In genomic region chr22:26418620-26419019, GRCh38 we compare ENCODE assay signal across 22 cellular contexts.
"Had no signal": no experiment of that assay in that cellular context is flagged by ENCODE, and none has a peak within 500 bp of the region (broad histone marks: within the 10 kb centered on the region; RNA-seq: fewer than 3 reads in every experiment).

No MANE protein-coding gene starts in this region.

- H3K27me3 ChIP-seq: right lobe of liver, upper lobe of left lung had no signal

- DNase-seq: effector memory CD8-positive, alpha-beta T cell; foreskin fibroblast; glutamatergic neuron; islet precursor cell; mammary epithelial cell; naive thymus-derived CD8-positive, alpha-beta T cell; psoas muscle; retina; right lobe of liver; spleen; stimulated activated CD4-positive, alpha-beta T cell treated with anti-CD3 and anti-CD28 coated beads, Interleukin-15, amount 100 ng/mL, for 24 hours; stimulated activated CD4-positive, alpha-beta T cell treated with anti-CD3 and anti-CD28 coated beads, Interleukin-1b, Interleukin-23, amount 100 ng/mL, for 48 hours; stimulated activated CD4-positive, alpha-beta T cell treated with anti-CD3 and anti-CD28 coated beads, Interleukin-4, amount 100 ng/mL, for 24 hours; stimulated activated naive B cell treated with anti-CD40 and anti-IgM and Interleukin-4, amounts not matched to agents 10 μg/mL and 1 μg/mL and 100 μg/mL, for 72 hours; stimulated activated naive CD8-positive, alpha-beta T cell treated with anti-CD3 and anti-CD28 coated beads, Interleukin-15, amount 100 ng/mL, for 72 hours; upper lobe of left lung had no signal

- H3K36me3 ChIP-seq: esophagus muscularis mucosa, gastroesophageal sphincter, neutrophil, right lobe of liver, spleen, upper lobe of left lung, vagina had no signal

- H3K9me3 ChIP-seq: neutrophil, psoas muscle, right lobe of liver, vagina had no signal

- H3K27ac ChIP-seq: epithelial cell of prostate, gastroesophageal sphincter, neutrophil, psoas muscle, right lobe of liver, spleen, upper lobe of left lung, vagina had no signal

- ATAC-seq: effector memory CD8-positive, alpha-beta T cell; gastroesophageal sphincter; left lobe of liver; naive thymus-derived CD8-positive, alpha-beta T cell; psoas muscle; right lobe of liver; stimulated activated naive B cell treated with anti-CD40 and anti-IgM and Interleukin-4, amounts not matched to agents 10 μg/mL and 1 μg/mL and 100 μg/mL, for 72 hours; stimulated activated naive CD8-positive, alpha-beta T cell treated with anti-CD3 and anti-CD28 coated beads, Interleukin-15, amount 100 ng/mL, for 72 hours had no signal

- H3K4me3 ChIP-seq: esophagus muscularis mucosa, gastroesophageal sphincter, psoas muscle, right lobe of liver, spleen, upper lobe of left lung, vagina had no signal

- H3K4me1 ChIP-seq: psoas muscle, right lobe of liver, spleen, upper lobe of left lung, vagina had no signal
